Comparison of ENCODE assay signal across 10 cellular contexts in the genomic region with DNA sequence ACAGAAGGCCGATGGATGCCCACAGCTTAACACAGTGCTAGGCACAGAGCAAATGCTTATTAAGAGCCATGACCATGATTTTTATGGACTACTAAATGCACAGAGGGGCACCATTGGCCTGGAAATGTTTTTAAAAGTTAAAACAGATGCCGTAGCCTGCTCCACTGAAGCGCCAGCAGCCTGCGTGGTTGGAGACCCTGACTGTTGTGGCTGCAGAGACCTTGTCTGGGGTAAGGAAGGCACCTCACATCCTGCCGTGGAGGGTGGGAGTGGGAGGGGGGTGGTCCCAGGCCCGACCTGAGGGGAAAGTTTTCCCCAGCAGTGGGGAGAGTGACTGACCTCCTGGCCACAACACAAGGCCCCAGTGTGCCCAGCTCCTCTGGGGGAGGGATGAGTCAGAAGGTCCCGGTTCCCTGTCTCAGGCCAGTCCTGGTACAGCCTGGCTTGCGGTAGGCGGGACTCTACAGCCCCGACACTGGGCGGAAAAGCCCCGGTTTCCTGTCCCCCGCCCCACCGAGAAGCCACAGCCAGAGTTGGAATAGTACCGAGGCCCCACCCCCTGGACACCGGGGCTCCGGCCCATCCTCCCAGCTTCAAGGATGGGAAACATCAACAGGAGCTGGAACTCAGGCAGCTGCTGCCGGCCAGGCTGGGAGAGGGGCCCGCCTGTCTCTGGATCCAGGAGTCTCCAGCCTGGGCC. TPM values are rescaled to one million over a fixed set of nuclear protein-coding genes. Genes with fewer than 3 reads are reported as not detected.
DNase-seq lines count a peak whose midpoint lies in the region; ATAC-seq, FAIRE-seq and TF ChIP-seq lines count a peak whose summit lies in the region.
"Had no signal": no experiment of that assay in that cellular context is flagged by ENCODE, and none has a peak within 500 bp of the region (broad histone marks: within the 10 kb centered on the region; RNA-seq: fewer than 3 reads in every experiment).

No MANE protein-coding gene starts in this region.

- CTCF ChIA-PET in CD4-positive, alpha-beta T cell (lab: Charles Lee) = interaction anchor here (1.8 kb wide), 1 partner anchor 287 kb away, joined by 4 read pairs; no protein-coding TSS in a partner anchor

- no peak overlapping the region for H3K27ac Mint-ChIP-seq in CD4-positive, alpha-beta T cell
- H3K27ac Mint-ChIP-seq: T-helper 1 cell treated with Interleukin-12 subunit alpha and Interleukin-12 subunit beta and Interleukin-4 antibody, amounts not matched to agents 30 μg/mL and 1 μg/mL, for 36 hours had no signal

- H3K4me1 Mint-ChIP-seq in CD4-positive, alpha-beta T cell (ENCODE audit: low read depth) = peaks cover 6% of the 10 kb centered on the region

- H3K9me3 ChIP-seq in CD4-positive, alpha-beta T cell (ENCODE audit: control insufficient read depth, low read length) = no peaks in the 10 kb centered on the region

- no peak for FAIRE-seq in RCC 7860 (lab: Jason Lieb, UNC)
- FAIRE-seq: keratinocyte had no signal

- no peaks in the 10 kb centered on the region for H3K9me3 Mint-ChIP-seq in CD4-positive, alpha-beta T cell
- H3K9me3 Mint-ChIP-seq: T-helper 1 cell treated with Interleukin-12 subunit alpha and Interleukin-12 subunit beta and Interleukin-4 antibody, amounts not matched to agents 30 μg/mL and 1 μg/mL, for 36 hours had no signal

- POLR2A ChIA-PET in CD4-positive, alpha-beta T cell (lab: Charles Lee) = no interaction called here

- DNase-seq in CD1c-positive myeloid dendritic cell (ENCODE audit: extremely low spot score) = peak; percentile 72
- DNase-seq in RCC 7860 (ENCODE audit: low spot score) = peak; percentile 43
- peak; percentile 76 for DNase-seq in fibroblast of villous mesenchyme (ENCODE audit: low read depth)
- DNase-seq in non-pigmented ciliary epithelial cell (ENCODE audit: low read depth) = peak; percentile 20
- no peak for DNase-seq in kidney glomerular epithelial cell (lab: John Stamatoyannopoulos, UW)
- DNase-seq in CD4-positive, alpha-beta T cell = no peak
- DNase-seq in cerebellar nuclear complex (lab: John Stamatoyannopoulos, UW) = no peak

- H3K27me3 Mint-ChIP-seq in CD4-positive, alpha-beta T cell = peaks cover 66% of the 10 kb centered on the region

- no peak for TF ChIP-seq CTCF in fibroblast of villous mesenchyme (IDR thresholded peaks at IDR 0.05; ENCODE audit: insufficient read depth, low read depth, low read length)
- no peak for TF ChIP-seq CTCF in CD4-positive, alpha-beta T cell (IDR thresholded peaks at IDR 0.05)

- ATAC-seq in HG03521 (IDR thresholded peaks at IDR 0.05; ENCODE audit: unreplicated experiment) = no peak
- no peak for ATAC-seq in CD4-positive, alpha-beta T cell (ENCODE audit: poor library complexity)

- H3K4me3 Mint-ChIP-seq in CD4-positive, alpha-beta T cell = no peak overlapping the region
- H3K4me3 Mint-ChIP-seq: T-helper 1 cell treated with Interleukin-12 subunit alpha and Interleukin-12 subunit beta and Interleukin-4 antibody, amounts not matched to agents 30 μg/mL and 1 μg/mL, for 36 hours had no signal

- intact Hi-C loops in CD4-positive, alpha-beta T cell (cut with DNase I, micrococcal nuclease) = no loop called here

- peaks cover 41% of the 10 kb centered on the region for H3K27me3 ChIP-seq in CD4-positive, alpha-beta T cell (ENCODE audit: control insufficient read depth, insufficient read depth, low read length)

- no peak overlapping the region for H3K4me3 ChIP-seq in fibroblast of villous mesenchyme (ENCODE audit: low read depth, low read length)

- H3K36me3 Mint-ChIP-seq in CD4-positive, alpha-beta T cell (ENCODE audit: low read depth) = no peaks in the 10 kb centered on the region

- no peak overlapping the region for H3K27ac ChIP-seq in CD4-positive, alpha-beta T cell (ENCODE audit: low read depth, low read length)

RNA-seq across cellular contexts. Expression of a gene that starts 7.0 kb away (rescaled TPM):
- total RNA-seq in fibroblast of villous mesenchyme = 0.43 and 0.97 TPM in 2 replicates
- total RNA-seq in CD4-positive, alpha-beta T cell = not detected

Comparison
In these comparisons a context has a peak if more than half of its experiments do, and no peak if none do; other contexts are left out.
1. DNase-seq: peak in CD1c-positive myeloid dendritic cell (single experiment), RCC 7860 (single experiment), fibroblast of villous mesenchyme (single experiment) and non-pigmented ciliary epithelial cell (single experiment); none in kidney glomerular epithelial cell (single experiment), CD4-positive, alpha-beta T cell (0 of 10) and cerebellar nuclear complex (0 of 2).